In the genomic region with DNA sequence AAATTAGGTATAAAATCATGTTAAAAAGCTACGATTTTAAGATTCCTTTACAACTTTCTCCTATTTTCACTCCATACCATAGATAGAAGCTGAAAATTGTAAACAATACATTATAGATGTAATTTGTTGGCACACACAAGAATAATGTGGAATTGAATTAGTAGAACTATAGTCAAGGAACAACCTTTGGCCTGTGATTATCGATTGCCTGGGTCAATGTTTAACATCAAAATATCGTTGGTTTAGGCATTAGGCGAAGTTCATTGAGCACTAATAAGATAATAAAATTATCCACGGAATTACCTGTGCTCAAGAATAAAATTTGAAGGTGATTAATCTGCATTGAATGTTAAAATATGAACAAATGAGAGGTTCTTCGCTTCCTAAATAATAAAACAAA, we compare ENCODE assay signal across 1 cellular context.
TF ChIP-seq lines count a peak whose summit lies in the region.

No MANE protein-coding gene starts in this region.

TF ChIP-seq in HepG2, 621 proteins besides CTCF, POLR2A, EP300 and RAD21 (continued from another document and continues in another):
- TF ChIP-seq, protein P1, sequence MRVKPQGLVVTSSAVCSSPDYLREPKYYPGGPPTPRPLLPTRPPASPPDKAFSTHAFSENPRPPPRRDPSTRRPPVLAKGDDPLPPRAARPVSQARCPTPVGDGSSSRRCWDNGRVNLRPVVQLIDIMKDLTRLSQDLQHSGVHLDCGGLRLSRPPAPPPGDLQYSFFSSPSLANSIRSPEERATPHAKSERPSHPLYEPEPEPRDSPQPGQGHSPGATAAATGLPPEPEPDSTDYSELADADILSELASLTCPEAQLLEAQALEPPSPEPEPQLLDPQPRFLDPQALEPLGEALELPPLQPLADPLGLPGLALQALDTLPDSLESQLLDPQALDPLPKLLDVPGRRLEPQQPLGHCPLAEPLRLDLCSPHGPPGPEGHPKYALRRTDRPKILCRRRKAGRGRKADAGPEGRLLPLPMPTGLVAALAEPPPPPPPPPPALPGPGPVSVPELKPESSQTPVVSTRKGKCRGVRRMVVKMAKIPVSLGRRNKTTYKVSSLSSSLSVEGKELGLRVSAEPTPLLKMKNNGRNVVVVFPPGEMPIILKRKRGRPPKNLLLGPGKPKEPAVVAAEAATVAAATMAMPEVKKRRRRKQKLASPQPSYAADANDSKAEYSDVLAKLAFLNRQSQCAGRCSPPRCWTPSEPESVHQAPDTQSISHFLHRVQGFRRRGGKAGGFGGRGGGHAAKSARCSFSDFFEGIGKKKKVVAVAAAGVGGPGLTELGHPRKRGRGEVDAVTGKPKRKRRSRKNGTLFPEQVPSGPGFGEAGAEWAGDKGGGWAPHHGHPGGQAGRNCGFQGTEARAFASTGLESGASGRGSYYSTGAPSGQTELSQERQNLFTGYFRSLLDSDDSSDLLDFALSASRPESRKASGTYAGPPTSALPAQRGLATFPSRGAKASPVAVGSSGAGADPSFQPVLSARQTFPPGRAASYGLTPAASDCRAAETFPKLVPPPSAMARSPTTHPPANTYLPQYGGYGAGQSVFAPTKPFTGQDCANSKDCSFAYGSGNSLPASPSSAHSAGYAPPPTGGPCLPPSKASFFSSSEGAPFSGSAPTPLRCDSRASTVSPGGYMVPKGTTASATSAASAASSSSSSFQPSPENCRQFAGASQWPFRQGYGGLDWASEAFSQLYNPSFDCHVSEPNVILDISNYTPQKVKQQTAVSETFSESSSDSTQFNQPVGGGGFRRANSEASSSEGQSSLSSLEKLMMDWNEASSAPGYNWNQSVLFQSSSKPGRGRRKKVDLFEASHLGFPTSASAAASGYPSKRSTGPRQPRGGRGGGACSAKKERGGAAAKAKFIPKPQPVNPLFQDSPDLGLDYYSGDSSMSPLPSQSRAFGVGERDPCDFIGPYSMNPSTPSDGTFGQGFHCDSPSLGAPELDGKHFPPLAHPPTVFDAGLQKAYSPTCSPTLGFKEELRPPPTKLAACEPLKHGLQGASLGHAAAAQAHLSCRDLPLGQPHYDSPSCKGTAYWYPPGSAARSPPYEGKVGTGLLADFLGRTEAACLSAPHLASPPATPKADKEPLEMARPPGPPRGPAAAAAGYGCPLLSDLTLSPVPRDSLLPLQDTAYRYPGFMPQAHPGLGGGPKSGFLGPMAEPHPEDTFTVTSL (CRISPR knock-in tag; IDR thresholded peaks at IDR 0.05; ENCODE audit: borderline replicate concordance) = peak; percentile 75; the same call in 1 of the 2 replicates
- TF ChIP-seq XRCC5 (optimal IDR thresholded peaks at IDR 0.05; ENCODE audit: low read length) = no peak
- TF ChIP-seq KDM6A (CRISPR knock-in tag; IDR thresholded peaks at IDR 0.05; ENCODE audit: low read depth) = 0 out of 2 replicates have a peak, but pooled peaks have one; percentile 24
- TF ChIP-seq MEIS2 (CRISPR knock-in tag; IDR thresholded peaks at IDR 0.05) = no peak
- no peak for TF ChIP-seq SOX13 (IDR thresholded peaks at IDR 0.05)
- TF ChIP-seq SOX13 (CRISPR knock-in tag; conservative IDR thresholded peaks at IDR 0.05 in 1 of 2, IDR thresholded peaks at IDR 0.05 in 1 of 2) = peak in 1 of 2 experiments; percentile 27; a peak in 1 of 4 replicates
- TF ChIP-seq, protein P2, sequence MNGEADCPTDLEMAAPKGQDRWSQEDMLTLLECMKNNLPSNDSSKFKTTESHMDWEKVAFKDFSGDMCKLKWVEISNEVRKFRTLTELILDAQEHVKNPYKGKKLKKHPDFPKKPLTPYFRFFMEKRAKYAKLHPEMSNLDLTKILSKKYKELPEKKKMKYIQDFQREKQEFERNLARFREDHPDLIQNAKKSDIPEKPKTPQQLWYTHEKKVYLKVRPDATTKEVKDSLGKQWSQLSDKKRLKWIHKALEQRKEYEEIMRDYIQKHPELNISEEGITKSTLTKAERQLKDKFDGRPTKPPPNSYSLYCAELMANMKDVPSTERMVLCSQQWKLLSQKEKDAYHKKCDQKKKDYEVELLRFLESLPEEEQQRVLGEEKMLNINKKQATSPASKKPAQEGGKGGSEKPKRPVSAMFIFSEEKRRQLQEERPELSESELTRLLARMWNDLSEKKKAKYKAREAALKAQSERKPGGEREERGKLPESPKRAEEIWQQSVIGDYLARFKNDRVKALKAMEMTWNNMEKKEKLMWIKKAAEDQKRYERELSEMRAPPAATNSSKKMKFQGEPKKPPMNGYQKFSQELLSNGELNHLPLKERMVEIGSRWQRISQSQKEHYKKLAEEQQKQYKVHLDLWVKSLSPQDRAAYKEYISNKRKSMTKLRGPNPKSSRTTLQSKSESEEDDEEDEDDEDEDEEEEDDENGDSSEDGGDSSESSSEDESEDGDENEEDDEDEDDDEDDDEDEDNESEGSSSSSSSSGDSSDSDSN (CRISPR knock-in tag; IDR thresholded peaks at IDR 0.05) = no peak
- no peak for TF ChIP-seq DR1 (CRISPR knock-in tag; IDR thresholded peaks at IDR 0.05)
- TF ChIP-seq RFXAP (CRISPR knock-in tag; IDR thresholded peaks at IDR 0.05; ENCODE audit: borderline replicate concordance) = no peak
- no peak for TF ChIP-seq JUNB (CRISPR knock-in tag; IDR thresholded peaks at IDR 0.05; ENCODE audit: borderline replicate concordance)
- no peak for TF ChIP-seq SP1 (IDR thresholded peaks at IDR 0.05)
- TF ChIP-seq SP1 (CRISPR knock-in tag; IDR thresholded peaks at IDR 0.05) = no peak
- TF ChIP-seq MIER2 (CRISPR knock-in tag; IDR thresholded peaks at IDR 0.05) = no peak
- TF ChIP-seq MIXL1 (CRISPR knock-in tag; IDR thresholded peaks at IDR 0.05) = peak; percentile 72
- TF ChIP-seq, protein P3, sequence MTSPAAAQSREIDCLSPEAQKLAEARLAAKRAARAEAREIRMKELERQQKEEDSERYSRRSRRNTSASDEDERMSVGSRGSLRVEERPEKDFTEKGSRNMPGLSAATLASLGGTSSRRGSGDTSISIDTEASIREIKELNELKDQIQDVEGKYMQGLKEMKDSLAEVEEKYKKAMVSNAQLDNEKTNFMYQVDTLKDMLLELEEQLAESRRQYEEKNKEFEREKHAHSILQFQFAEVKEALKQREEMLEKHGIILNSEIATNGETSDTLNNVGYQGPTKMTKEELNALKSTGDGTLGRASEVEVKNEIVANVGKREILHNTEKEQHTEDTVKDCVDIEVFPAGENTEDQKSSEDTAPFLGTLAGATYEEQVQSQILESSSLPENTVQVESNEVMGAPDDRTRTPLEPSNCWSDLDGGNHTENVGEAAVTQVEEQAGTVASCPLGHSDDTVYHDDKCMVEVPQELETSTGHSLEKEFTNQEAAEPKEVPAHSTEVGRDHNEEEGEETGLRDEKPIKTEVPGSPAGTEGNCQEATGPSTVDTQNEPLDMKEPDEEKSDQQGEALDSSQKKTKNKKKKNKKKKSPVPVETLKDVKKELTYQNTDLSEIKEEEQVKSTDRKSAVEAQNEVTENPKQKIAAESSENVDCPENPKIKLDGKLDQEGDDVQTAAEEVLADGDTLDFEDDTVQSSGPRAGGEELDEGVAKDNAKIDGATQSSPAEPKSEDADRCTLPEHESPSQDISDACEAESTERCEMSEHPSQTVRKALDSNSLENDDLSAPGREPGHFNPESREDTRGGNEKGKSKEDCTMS (CRISPR knock-in tag; conservative IDR thresholded peaks at IDR 0.05) = no peak
- TF ChIP-seq CENPX (CRISPR knock-in tag; IDR thresholded peaks at IDR 0.05) = no peak
- TF ChIP-seq, protein P4, sequence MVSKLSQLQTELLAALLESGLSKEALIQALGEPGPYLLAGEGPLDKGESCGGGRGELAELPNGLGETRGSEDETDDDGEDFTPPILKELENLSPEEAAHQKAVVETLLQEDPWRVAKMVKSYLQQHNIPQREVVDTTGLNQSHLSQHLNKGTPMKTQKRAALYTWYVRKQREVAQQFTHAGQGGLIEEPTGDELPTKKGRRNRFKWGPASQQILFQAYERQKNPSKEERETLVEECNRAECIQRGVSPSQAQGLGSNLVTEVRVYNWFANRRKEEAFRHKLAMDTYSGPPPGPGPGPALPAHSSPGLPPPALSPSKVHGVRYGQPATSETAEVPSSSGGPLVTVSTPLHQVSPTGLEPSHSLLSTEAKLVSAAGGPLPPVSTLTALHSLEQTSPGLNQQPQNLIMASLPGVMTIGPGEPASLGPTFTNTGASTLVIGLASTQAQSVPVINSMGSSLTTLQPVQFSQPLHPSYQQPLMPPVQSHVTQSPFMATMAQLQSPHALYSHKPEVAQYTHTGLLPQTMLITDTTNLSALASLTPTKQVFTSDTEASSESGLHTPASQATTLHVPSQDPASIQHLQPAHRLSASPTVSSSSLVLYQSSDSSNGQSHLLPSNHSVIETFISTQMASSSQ (IDR thresholded peaks at IDR 0.05; ENCODE audit: low read depth) = peak; percentile 74; the same call in 1 of the 2 replicates
- TF ChIP-seq, protein P4 (CRISPR knock-in tag; IDR thresholded peaks at IDR 0.05; ENCODE audit: borderline replicate concordance) = peak; percentile 27; the same call in 1 of the 2 replicates
- no peak for TF ChIP-seq RORA (CRISPR knock-in tag; IDR thresholded peaks at IDR 0.05)
- TF ChIP-seq KAT2B (IDR thresholded peaks at IDR 0.05; ENCODE audit: borderline replicate concordance, low read depth, low read length) = peak; percentile 71; the same call in 1 of the 2 replicates
- TF ChIP-seq, protein P5, sequence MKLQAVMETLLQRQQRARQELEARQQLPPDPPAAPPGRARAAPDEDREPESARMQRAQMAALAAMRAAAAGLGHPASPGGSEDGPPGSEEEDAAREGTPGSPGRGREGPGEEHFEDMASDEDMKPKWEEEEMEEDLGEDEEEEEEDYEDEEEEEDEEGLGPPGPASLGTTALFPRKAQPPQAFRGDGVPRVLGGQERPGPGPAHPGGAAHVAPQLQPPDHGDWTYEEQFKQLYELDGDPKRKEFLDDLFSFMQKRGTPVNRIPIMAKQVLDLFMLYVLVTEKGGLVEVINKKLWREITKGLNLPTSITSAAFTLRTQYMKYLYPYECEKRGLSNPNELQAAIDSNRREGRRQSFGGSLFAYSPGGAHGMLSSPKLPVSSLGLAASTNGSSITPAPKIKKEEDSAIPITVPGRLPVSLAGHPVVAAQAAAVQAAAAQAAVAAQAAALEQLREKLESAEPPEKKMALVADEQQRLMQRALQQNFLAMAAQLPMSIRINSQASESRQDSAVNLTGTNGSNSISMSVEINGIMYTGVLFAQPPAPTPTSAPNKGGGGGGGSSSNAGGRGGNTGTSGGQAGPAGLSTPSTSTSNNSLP (IDR thresholded peaks at IDR 0.05; ENCODE audit: low read depth, low read length) = peak; percentile 17; the same call in 1 of the 2 replicates
- no peak for TF ChIP-seq SUZ12 (IDR thresholded peaks at IDR 0.05; ENCODE audit: low read depth, low read length)
- TF ChIP-seq, protein P6, sequence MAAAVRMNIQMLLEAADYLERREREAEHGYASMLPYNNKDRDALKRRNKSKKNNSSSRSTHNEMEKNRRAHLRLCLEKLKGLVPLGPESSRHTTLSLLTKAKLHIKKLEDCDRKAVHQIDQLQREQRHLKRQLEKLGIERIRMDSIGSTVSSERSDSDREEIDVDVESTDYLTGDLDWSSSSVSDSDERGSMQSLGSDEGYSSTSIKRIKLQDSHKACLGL (CRISPR knock-in tag; IDR thresholded peaks at IDR 0.05) = no peak
- peak; percentile 94 for TF ChIP-seq ONECUT2 (CRISPR knock-in tag; IDR thresholded peaks at IDR 0.05)
- TF ChIP-seq, protein P7, sequence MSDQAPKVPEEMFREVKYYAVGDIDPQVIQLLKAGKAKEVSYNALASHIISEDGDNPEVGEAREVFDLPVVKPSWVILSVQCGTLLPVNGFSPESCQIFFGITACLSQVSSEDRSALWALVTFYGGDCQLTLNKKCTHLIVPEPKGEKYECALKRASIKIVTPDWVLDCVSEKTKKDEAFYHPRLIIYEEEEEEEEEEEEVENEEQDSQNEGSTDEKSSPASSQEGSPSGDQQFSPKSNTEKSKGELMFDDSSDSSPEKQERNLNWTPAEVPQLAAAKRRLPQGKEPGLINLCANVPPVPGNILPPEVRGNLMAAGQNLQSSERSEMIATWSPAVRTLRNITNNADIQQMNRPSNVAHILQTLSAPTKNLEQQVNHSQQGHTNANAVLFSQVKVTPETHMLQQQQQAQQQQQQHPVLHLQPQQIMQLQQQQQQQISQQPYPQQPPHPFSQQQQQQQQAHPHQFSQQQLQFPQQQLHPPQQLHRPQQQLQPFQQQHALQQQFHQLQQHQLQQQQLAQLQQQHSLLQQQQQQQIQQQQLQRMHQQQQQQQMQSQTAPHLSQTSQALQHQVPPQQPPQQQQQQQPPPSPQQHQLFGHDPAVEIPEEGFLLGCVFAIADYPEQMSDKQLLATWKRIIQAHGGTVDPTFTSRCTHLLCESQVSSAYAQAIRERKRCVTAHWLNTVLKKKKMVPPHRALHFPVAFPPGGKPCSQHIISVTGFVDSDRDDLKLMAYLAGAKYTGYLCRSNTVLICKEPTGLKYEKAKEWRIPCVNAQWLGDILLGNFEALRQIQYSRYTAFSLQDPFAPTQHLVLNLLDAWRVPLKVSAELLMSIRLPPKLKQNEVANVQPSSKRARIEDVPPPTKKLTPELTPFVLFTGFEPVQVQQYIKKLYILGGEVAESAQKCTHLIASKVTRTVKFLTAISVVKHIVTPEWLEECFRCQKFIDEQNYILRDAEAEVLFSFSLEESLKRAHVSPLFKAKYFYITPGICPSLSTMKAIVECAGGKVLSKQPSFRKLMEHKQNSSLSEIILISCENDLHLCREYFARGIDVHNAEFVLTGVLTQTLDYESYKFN (CRISPR knock-in tag; conservative IDR thresholded peaks at IDR 0.05) = peak; percentile 71
- TF ChIP-seq, protein P8, sequence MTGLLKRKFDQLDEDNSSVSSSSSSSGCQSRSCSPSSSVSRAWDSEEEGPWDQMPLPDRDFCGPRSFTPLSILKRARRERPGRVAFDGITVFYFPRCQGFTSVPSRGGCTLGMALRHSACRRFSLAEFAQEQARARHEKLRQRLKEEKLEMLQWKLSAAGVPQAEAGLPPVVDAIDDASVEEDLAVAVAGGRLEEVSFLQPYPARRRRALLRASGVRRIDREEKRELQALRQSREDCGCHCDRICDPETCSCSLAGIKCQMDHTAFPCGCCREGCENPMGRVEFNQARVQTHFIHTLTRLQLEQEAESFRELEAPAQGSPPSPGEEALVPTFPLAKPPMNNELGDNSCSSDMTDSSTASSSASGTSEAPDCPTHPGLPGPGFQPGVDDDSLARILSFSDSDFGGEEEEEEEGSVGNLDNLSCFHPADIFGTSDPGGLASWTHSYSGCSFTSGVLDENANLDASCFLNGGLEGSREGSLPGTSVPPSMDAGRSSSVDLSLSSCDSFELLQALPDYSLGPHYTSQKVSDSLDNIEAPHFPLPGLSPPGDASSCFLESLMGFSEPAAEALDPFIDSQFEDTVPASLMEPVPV (CRISPR knock-in tag; IDR thresholded peaks at IDR 0.05) = no peak
